Comparison of ENCODE assay signal across 17 cellular contexts in genomic region chr1:183144752-183145151, GRCh38. TPM values are rescaled to one million over a fixed set of nuclear protein-coding genes. Genes with fewer than 3 reads are reported as not detected.
"Had no signal": no experiment of that assay in that cellular context is flagged by ENCODE, and none has a peak within 500 bp of the region (broad histone marks: within the 10 kb centered on the region; RNA-seq: fewer than 3 reads in every experiment).

No MANE protein-coding gene starts in this region.

- H3K36me3 ChIP-seq: neutrophil had no signal

- DNase-seq: activated B cell treated with CpG ODN at 0.5 μM for 24 hours; activated CD4-positive, alpha-beta T cell treated with anti-CD3 and anti-CD28 coated beads for 48 hours; activated CD8-positive, alpha-beta memory T cell treated with anti-CD3 and anti-CD28 coated beads, Interleukin-2, amount 50 U/mL, for 4 hours; activated CD8-positive, alpha-beta T cell treated with anti-CD3 and anti-CD28 coated beads for 36 hours; activated effector memory CD4-positive, alpha-beta T cell treated with anti-CD3 and anti-CD28 coated beads, Interleukin-2, amount 50 U/mL, for 16 hours; activated T-cell treated with anti-CD3 and anti-CD28 coated beads, Interleukin-2, amount 50 U/mL, for 48 hours; adrenal gland; hippocampal formation; kidney; left lung; natural killer cell; stimulated activated CD4-positive, alpha-beta T cell treated with anti-CD3 and anti-CD28 coated beads, Interleukin-2, amount 100 ng/mL, for 48 hours; thyroid gland had no signal

- H3K27me3 ChIP-seq: adrenal gland, cardiac muscle cell, left lung, neutrophil, thyroid gland had no signal

- H3K9me3 ChIP-seq: adrenal gland, left lung, neutrophil, thyroid gland had no signal

- H3K4me1 ChIP-seq: adrenal gland had no signal

- H3K27ac ChIP-seq: adrenal gland, cardiac muscle cell, left lung, neutrophil, thyroid gland had no signal

- H3K4me3 Mint-ChIP-seq: activated B cell treated with CpG ODN at 0.5 μM for 24 hours; activated CD8-positive, alpha-beta T cell treated with anti-CD3 and anti-CD28 coated beads for 36 hours; activated naive CD4-positive, alpha-beta T cell treated with anti-CD3 and anti-CD28 coated beads, Interleukin-2, amount 50 U/mL, for 24 hours; natural killer cell; stimulated activated memory B cell treated with anti-CD40 and anti-IgM and Interleukin-4, amounts not matched to agents 10 μg/mL and 1 μg/mL and 100 μg/mL, for 72 hours had no signal

- ATAC-seq: activated CD8-positive, alpha-beta T cell treated with anti-CD3 and anti-CD28 coated beads for 36 hours; left lung; natural killer cell; stimulated activated memory B cell treated with anti-CD40 and anti-IgM and Interleukin-4, amounts not matched to agents 10 μg/mL and 1 μg/mL and 100 μg/mL, for 72 hours had no signal

- H3K4me3 ChIP-seq: adrenal gland, cardiac muscle cell, left lung, thyroid gland had no signal

- H3K4me1 Mint-ChIP-seq: activated naive CD4-positive, alpha-beta T cell treated with anti-CD3 and anti-CD28 coated beads, Interleukin-2, amount 50 U/mL, for 24 hours; natural killer cell had no signal

- H3K9me3 Mint-ChIP-seq: activated B cell treated with CpG ODN at 0.5 μM for 24 hours; activated CD8-positive, alpha-beta T cell treated with anti-CD3 and anti-CD28 coated beads for 36 hours; activated naive CD4-positive, alpha-beta T cell treated with anti-CD3 and anti-CD28 coated beads, Interleukin-2, amount 50 U/mL, for 24 hours; natural killer cell; stimulated activated memory B cell treated with anti-CD40 and anti-IgM and Interleukin-4, amounts not matched to agents 10 μg/mL and 1 μg/mL and 100 μg/mL, for 72 hours had no signal

- H3K36me3 Mint-ChIP-seq: activated naive CD4-positive, alpha-beta T cell treated with anti-CD3 and anti-CD28 coated beads, Interleukin-2, amount 50 U/mL, for 24 hours; natural killer cell had no signal

- H3K27me3 Mint-ChIP-seq: activated B cell treated with CpG ODN at 0.5 μM for 24 hours; activated CD8-positive, alpha-beta T cell treated with anti-CD3 and anti-CD28 coated beads for 36 hours; stimulated activated memory B cell treated with anti-CD40 and anti-IgM and Interleukin-4, amounts not matched to agents 10 μg/mL and 1 μg/mL and 100 μg/mL, for 72 hours had no signal

- H3K27ac Mint-ChIP-seq: activated B cell treated with CpG ODN at 0.5 μM for 24 hours; activated CD8-positive, alpha-beta T cell treated with anti-CD3 and anti-CD28 coated beads for 36 hours; activated naive CD4-positive, alpha-beta T cell treated with anti-CD3 and anti-CD28 coated beads, Interleukin-2, amount 50 U/mL, for 24 hours; natural killer cell; stimulated activated memory B cell treated with anti-CD40 and anti-IgM and Interleukin-4, amounts not matched to agents 10 μg/mL and 1 μg/mL and 100 μg/mL, for 72 hours had no signal

RNA-seq across cellular contexts. Expression of gene LAMC2, which starts 41.3 kb away (rescaled TPM):
- total RNA-seq: activated B cell treated with CpG ODN at 0.5 μM for 24 hours; activated CD8-positive, alpha-beta T cell treated with anti-CD3 and anti-CD28 coated beads for 36 hours; natural killer cell had no signal
